8 cellular contexts compared by ENCODE assay signal in the genomic region with DNA sequence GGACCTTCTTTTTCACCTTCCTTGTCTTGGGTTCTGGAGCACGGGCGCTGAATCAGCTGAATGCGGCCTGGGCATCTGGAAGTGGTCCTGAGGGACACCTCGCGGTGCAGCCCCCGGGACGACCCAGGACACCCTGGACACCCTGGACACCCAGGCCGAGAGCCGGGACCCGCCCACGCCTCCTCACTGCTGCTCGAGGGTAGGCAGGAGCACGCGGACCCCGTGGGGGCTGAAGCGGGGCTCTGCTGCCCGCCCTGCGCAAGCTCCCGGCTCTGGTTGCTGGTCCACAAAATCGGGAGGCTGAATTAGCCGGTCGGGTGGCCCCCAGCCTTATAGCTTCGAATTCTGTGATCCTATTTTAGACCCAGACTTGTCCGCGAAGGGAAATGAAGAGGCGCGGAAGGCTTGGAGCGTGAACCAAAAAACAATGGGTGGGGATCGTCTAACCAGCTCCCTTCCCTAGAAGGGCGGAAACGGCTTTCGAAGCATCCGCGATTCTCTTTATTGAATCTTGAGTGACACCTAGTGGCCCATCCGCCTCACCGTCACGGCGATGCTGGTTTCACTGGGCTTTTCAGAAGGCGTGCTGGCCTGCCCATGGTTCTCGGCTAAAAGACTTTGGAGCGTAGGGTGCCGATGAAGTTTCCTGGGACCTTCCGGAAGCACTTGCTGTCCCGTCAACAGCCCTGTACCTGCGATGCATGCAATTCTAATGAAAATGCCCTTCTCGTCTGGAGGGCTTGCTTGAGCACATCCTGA. TPM values are rescaled to one million over a fixed set of nuclear protein-coding genes. Genes with fewer than 3 reads are reported as not detected.
DNase-seq lines count a peak whose midpoint lies in the region; ATAC-seq and TF ChIP-seq lines count a peak whose summit lies in the region.

No MANE protein-coding gene starts in this region.

- H3K27ac ChIP-seq in esophagus squamous epithelium (peak overlapping the region; percentile 4 to 63 (median 46)), muscle layer of duodenum (ENCODE audit: low read length) (no peak overlapping the region)

- peak overlapping the region; percentile 60 for H3K27ac Mint-ChIP-seq in activated T-cell treated with anti-CD3 and anti-CD28 coated beads, Interleukin-2, amount 50 U/mL, for 24 hours

- H3K4me1 ChIP-seq in esophagus squamous epithelium (peaks cover 13 to 26% (median 15%) of the 10 kb centered on the region in 3 donors), muscle layer of duodenum (ENCODE audit: control insufficient read depth in 1 of 2, insufficient read depth in 2 of 2, low read length in 2 of 2) (peaks cover 0 to 5% of the 10 kb centered on the region in 2 donors)

- H3K27me3 ChIP-seq in esophagus squamous epithelium (peaks cover 0 to 32% (median 0%) of the 10 kb centered on the region in 4 donors), muscle layer of duodenum (ENCODE audit: low read depth, low read length) (no peaks in the 10 kb centered on the region)

- H3K9me3 ChIP-seq in esophagus squamous epithelium (no peaks in the 10 kb centered on the region), muscle layer of duodenum (ENCODE audit: control insufficient read depth in 1 of 2, low read length in 2 of 2) (no peaks in the 10 kb centered on the region)

- intact Hi-C loops in esophagus squamous epithelium (cut with DNase I) = loop anchor here (5.0 kb wide), 3 partner anchors 340 to 600 kb away; no protein-coding TSS in a partner anchor

- H3K36me3 Mint-ChIP-seq in activated T-cell treated with anti-CD3 and anti-CD28 coated beads, Interleukin-2, amount 50 U/mL, for 24 hours (ENCODE audit: low read depth) = no peaks in the 10 kb centered on the region

- peak; percentile 72 to 86 (median 79) for TF ChIP-seq CTCF in esophagus squamous epithelium (IDR thresholded peaks at IDR 0.05)

- peaks cover 35% of the 10 kb centered on the region for H3K27me3 Mint-ChIP-seq in activated T-cell treated with anti-CD3 and anti-CD28 coated beads, Interleukin-2, amount 50 U/mL, for 24 hours

- H3K4me3 ChIP-seq in esophagus squamous epithelium (peak overlapping the region; percentile 32 to 83 (median 56)), muscle layer of duodenum (ENCODE audit: low read depth in 1 of 2, low read length in 2 of 2) (peak overlapping the region; percentile 74 to 80)

- TF ChIP-seq POLR2A in esophagus squamous epithelium (IDR thresholded peaks at IDR 0.05) = no peak

- WGBS in esophagus squamous epithelium, 2 donors = 3% methylated on average over 8 to 19 of the region's 46 CpGs

- no peaks in the 10 kb centered on the region for H3K36me3 ChIP-seq in esophagus squamous epithelium
- no peaks in the 10 kb centered on the region for H3K36me3 ChIP-seq in muscle layer of duodenum (ENCODE audit: control insufficient read depth in 1 of 2, insufficient read depth in 2 of 2, low read length in 2 of 2)

- peak; percentile 77 for DNase-seq in DMS153 (lab: John Stamatoyannopoulos, UW)
- DNase-seq in KBM-7 = peak; percentile 91
- peak; percentile 94 for DNase-seq in OCI-M1 (lab: John Stamatoyannopoulos, UW)
- peak; percentile 88 for DNase-seq in activated T-cell treated with anti-CD3 and anti-CD28 coated beads, Interleukin-2, amount 50 U/mL, for 24 hours
- DNase-seq in esophagus squamous epithelium (lab: John Stamatoyannopoulos, UW) = peak; percentile 49
- DNase-seq in stimulated activated CD8-positive, alpha-beta memory T cell treated with anti-CD3 and anti-CD28 coated beads, Interleukin-7, amount 100 ng/mL, for 1 hour (ENCODE audit: low read depth in 2 of 2) = peak; percentile 65 to 74

- peaks cover 24% of the 10 kb centered on the region for H3K4me1 Mint-ChIP-seq in activated T-cell treated with anti-CD3 and anti-CD28 coated beads, Interleukin-2, amount 50 U/mL, for 24 hours (ENCODE audit: low read depth)

- in situ Hi-C loops in KBM-7 (cut with MboI; ENCODE audit: low pct_unique_long_range_greater_than_20kb, low sequenced_read_pairs) = loop anchor here (25.0 kb wide), 1 partner anchor 590 kb away; no protein-coding TSS in a partner anchor

- no peaks in the 10 kb centered on the region for H3K9me3 Mint-ChIP-seq in activated T-cell treated with anti-CD3 and anti-CD28 coated beads, Interleukin-2, amount 50 U/mL, for 24 hours

- peak overlapping the region; percentile 76 for H3K4me3 Mint-ChIP-seq in activated T-cell treated with anti-CD3 and anti-CD28 coated beads, Interleukin-2, amount 50 U/mL, for 24 hours

- peak; percentile 92 for ATAC-seq in GM21717 (IDR thresholded peaks at IDR 0.05; ENCODE audit: unreplicated experiment)

RNA-seq across cellular contexts. Expression of gene PLXNC1, which starts 46.3 kb away (rescaled TPM):
- total RNA-seq in esophagus squamous epithelium = 1 to 10 TPM; 1.0 to 6.7 (median 2.6) TPM
